9 cellular contexts compared by ENCODE assay signal in the genomic region with DNA sequence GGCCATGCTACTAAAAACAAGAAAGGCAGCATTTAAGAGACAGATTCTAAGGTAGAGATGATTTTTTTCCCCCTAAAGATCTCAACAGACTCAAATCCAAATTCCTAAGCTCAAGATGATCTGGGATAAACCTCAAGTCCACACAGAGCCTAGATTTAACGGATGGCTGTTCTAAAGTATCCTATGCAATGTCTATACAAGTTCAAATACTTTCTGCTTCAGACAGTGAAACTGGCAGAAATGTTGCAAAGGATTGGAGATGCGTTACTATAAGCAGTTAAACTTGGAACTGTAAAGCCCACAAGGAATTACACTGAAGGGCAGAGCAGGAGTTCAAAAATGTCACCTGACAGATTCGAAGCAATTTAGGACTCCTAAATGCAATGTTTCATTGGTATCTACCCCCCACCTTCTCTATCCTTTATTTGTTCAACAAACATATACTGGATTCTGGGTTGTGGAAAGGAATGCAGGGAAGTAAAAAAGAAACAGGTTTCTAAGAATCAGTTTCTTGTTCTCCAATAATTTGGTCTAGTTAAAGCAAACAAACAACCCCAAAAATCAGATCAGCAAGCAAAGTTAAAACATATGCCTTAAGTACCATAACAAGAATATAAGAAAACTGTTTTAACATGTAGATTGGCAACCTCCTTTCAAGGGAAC. TPM values are rescaled to one million over a fixed set of nuclear protein-coding genes. Genes with fewer than 3 reads are reported as not detected.
DNase-seq lines count a peak whose midpoint lies in the region; ATAC-seq and TF ChIP-seq lines count a peak whose summit lies in the region.
"Had no signal": no experiment of that assay in that cellular context is flagged by ENCODE, and none has a peak within 500 bp of the region (broad histone marks: within the 10 kb centered on the region; RNA-seq: fewer than 3 reads in every experiment).

No MANE protein-coding gene starts in this region.

- peaks cover 15% of the 10 kb centered on the region for H4K20me1 ChIP-seq in Loucy (ENCODE audit: insufficient read depth, low read length, poor library complexity, severe bottlenecking)

- no peak for DNase-seq in effector memory CD8-positive, alpha-beta T cell
- no peak for DNase-seq in naive thymus-derived CD8-positive, alpha-beta T cell
- DNase-seq in iPS-NIHi11 (ENCODE audit: low spot score) = no peak
- no peak for DNase-seq in NCI-H1092 treated with DMSO at 0.1 percent for 48 hours (lab: John Stamatoyannopoulos, UW)
- no peak for DNase-seq in AG20443 (ENCODE audit: low spot score)
- DNase-seq: stimulated activated CD4-positive, alpha-beta T cell treated with anti-CD3 and anti-CD28 coated beads, Interleukin-1b, Interleukin-23, amount 100 ng/mL, for 48 hours had no signal

- no peaks in the 10 kb centered on the region for H3K9me3 ChIP-seq in Loucy (ENCODE audit: insufficient read depth, low read depth, low read length)

- no peaks in the 10 kb centered on the region for H3K27me3 ChIP-seq in ACC112 (ENCODE audit: insufficient read depth, low read length)
- no peaks in the 10 kb centered on the region for H3K27me3 ChIP-seq in Loucy (ENCODE audit: insufficient read depth, low read length, poor library complexity, severe bottlenecking)

- no peaks in the 10 kb centered on the region for H3K9me3 Mint-ChIP-seq in effector memory CD8-positive, alpha-beta T cell
- H3K9me3 Mint-ChIP-seq in naive thymus-derived CD8-positive, alpha-beta T cell = no peaks in the 10 kb centered on the region

- POLR2A ChIA-PET in naive thymus-derived CD8-positive, alpha-beta T cell (lab: Charles Lee) = interaction anchor here (1.8 kb wide), 1 partner anchor 183 kb away, joined by 5 read pairs; no protein-coding TSS in a partner anchor

- H3K4me2 ChIP-seq in Loucy (ENCODE audit: low read depth, low read length, poor library complexity, severe bottlenecking) = peak overlapping the region; percentile 94

- peak overlapping the region; percentile 80 to 84 for H3K27ac Mint-ChIP-seq in effector memory CD8-positive, alpha-beta T cell
- H3K27ac Mint-ChIP-seq in naive thymus-derived CD8-positive, alpha-beta T cell = peak overlapping the region in 9 of 10 donors; percentile 29 to 94 (median 77)

- TF ChIP-seq CTCF in Loucy (conservative IDR thresholded peaks at IDR 0.05; ENCODE audit: low read length) = no peak

- H3K9me2 ChIP-seq in Loucy (replicated peaks; ENCODE audit: low read depth, low read length) = no peaks in the 10 kb centered on the region

- H3K4me3 ChIP-seq in ACC112 (ENCODE audit: low read depth, low read length) (peak overlapping the region; percentile 93), Loucy (ENCODE audit: low read length, poor library complexity, severe bottlenecking) (peak overlapping the region; percentile 88)

- peaks cover 6% of the 10 kb centered on the region for H3K36me3 Mint-ChIP-seq in effector memory CD8-positive, alpha-beta T cell (ENCODE audit: insufficient read depth)
- no peaks in the 10 kb centered on the region for H3K36me3 Mint-ChIP-seq in naive thymus-derived CD8-positive, alpha-beta T cell

- peaks cover 57% of the 10 kb centered on the region for H3K79me2 ChIP-seq in ACC112 (ENCODE audit: control insufficient read depth, insufficient read depth, low read length, unreplicated experiment)
- peaks cover 59% of the 10 kb centered on the region for H3K79me2 ChIP-seq in Loucy (ENCODE audit: insufficient read depth, low read length)

- H2AFZ ChIP-seq in ACC112 (ENCODE audit: low read length, unreplicated experiment) (no peak overlapping the region), Loucy (ENCODE audit: low read length) (no peak overlapping the region)

- H3K4me1 ChIP-seq in ACC112 (ENCODE audit: control insufficient read depth, insufficient read depth, low read length, unreplicated experiment) = peaks cover 7% of the 10 kb centered on the region
- H3K4me1 ChIP-seq in Loucy (ENCODE audit: insufficient read depth, low read length, poor library complexity, severe bottlenecking) = peaks cover 23% of the 10 kb centered on the region

- H3K4me3 Mint-ChIP-seq in effector memory CD8-positive, alpha-beta T cell = peak overlapping the region; percentile 81 to 99
- H3K4me3 Mint-ChIP-seq in naive thymus-derived CD8-positive, alpha-beta T cell = peak overlapping the region; percentile 82 to 99 (median 94)

- no peaks in the 10 kb centered on the region for H3K27me3 Mint-ChIP-seq in effector memory CD8-positive, alpha-beta T cell
- no peaks in the 10 kb centered on the region for H3K27me3 Mint-ChIP-seq in naive thymus-derived CD8-positive, alpha-beta T cell

- H3K36me3 ChIP-seq in ACC112 (ENCODE audit: insufficient read depth, low read length) (no peaks in the 10 kb centered on the region), Loucy (ENCODE audit: insufficient read depth, low read length) (no peaks in the 10 kb centered on the region)

- 0 out of 2 replicates have a peak, but pooled peaks cover 4% of the 10 kb centered on the region for H3F3A ChIP-seq in Loucy (ENCODE audit: low read depth)

- H3K9ac ChIP-seq in Loucy (ENCODE audit: low read depth, low read length, poor library complexity, severe bottlenecking) = peak overlapping the region; percentile 90

- peaks cover 26 to 38% of the 10 kb centered on the region in 2 donors for H3K4me1 Mint-ChIP-seq in effector memory CD8-positive, alpha-beta T cell (ENCODE audit: low read depth in 2 of 2)
- peaks cover 15 to 37% (median 32%) of the 10 kb centered on the region in 4 donors for H3K4me1 Mint-ChIP-seq in naive thymus-derived CD8-positive, alpha-beta T cell

- no peak overlapping the region for H3K27ac ChIP-seq in ACC112 (ENCODE audit: low read depth, low read length)

- ATAC-seq in effector memory CD8-positive, alpha-beta T cell (replicated peaks) = no peak
- no peak for ATAC-seq in naive thymus-derived CD8-positive, alpha-beta T cell
- no peak for ATAC-seq in HG03439 (IDR thresholded peaks at IDR 0.05; ENCODE audit: unreplicated experiment)

RNA-seq across cellular contexts. Expression of gene DNAAF9, which starts 1.6 kb away (rescaled TPM):
- total RNA-seq in naive thymus-derived CD8-positive, alpha-beta T cell = 1 to 10 TPM; 4.8 to 5.1 TPM
- polyA plus RNA-seq in naive thymus-derived CD8-positive, alpha-beta T cell = 1 to 10 TPM in 2 of 3 donors, under 1 TPM in 1; 0.62 to 1.4 (median 1.0) TPM
